ENCODE assay signal across 7 cellular contexts in genomic region chr19:13794388-13794751, GRCh38. TPM values are rescaled to one million over a fixed set of nuclear protein-coding genes. Genes with fewer than 3 reads are reported as not detected.
A peak's percentile ranks its signal among the peaks of the same experiment; 100 is the strongest.
DNase-seq lines count a peak whose midpoint lies in the region; ATAC-seq and TF ChIP-seq lines count a peak whose summit lies in the region.

No MANE protein-coding gene starts in this region.

- TF ChIP-seq POLR2A in vagina (IDR thresholded peaks at IDR 0.05): no peak

- H3K4me1 Mint-ChIP-seq in mesothelial cell of epicardium: peaks cover 24% of the 10 kb centered on the region

- H3K4me1 ChIP-seq in duodenal mucosa (ENCODE audit: control insufficient read depth in 1 of 2, insufficient read depth in 2 of 2, low read length in 2 of 2) (peaks cover 16 to 17% of the 10 kb centered on the region in 2 donors), vagina (peaks cover 36% of the 10 kb centered on the region)

- intact Hi-C loops in vagina (cut with DNase I): no loop called here

- H3K9me3 Mint-ChIP-seq in mesothelial cell of epicardium: no peaks in the 10 kb centered on the region

- H3K27ac ChIP-seq in duodenal mucosa (ENCODE audit: low read depth, low read length): peak overlapping the region; percentile 77
- peak overlapping the region; percentile 94 for H3K27ac ChIP-seq in vagina

- peak overlapping the region; percentile 72 to 84 for H3K9ac ChIP-seq in duodenal mucosa (ENCODE audit: low read depth in 1 of 2, low read length in 2 of 2)

- peak overlapping the region; percentile 99 for H3K4me3 Mint-ChIP-seq in mesothelial cell of epicardium

- H3K27me3 ChIP-seq in duodenal mucosa (ENCODE audit: control insufficient read depth in 1 of 2, insufficient read depth in 2 of 2, low read length in 2 of 2) (no peaks in the 10 kb centered on the region), vagina (no peaks in the 10 kb centered on the region)

- no peak for DNase-seq in GM12864 (ENCODE audit: low read depth)
- DNase-seq in OCI-M1 (lab: John Stamatoyannopoulos, UW): peak; percentile 87
- DNase-seq in mesothelial cell of epicardium (ENCODE audit: low spot score in 2 of 2, unreplicated experiment in 2 of 2): peak in 1 of 2 experiments; percentile 52
- DNase-seq in vagina (ENCODE audit: extremely low spot score in 2 of 2): no peak
- DNase-seq in NCI-H128 (lab: John Stamatoyannopoulos, UW; ENCODE audit: unreplicated experiment): no peak

- peak overlapping the region; percentile 100 for H3K27ac Mint-ChIP-seq in mesothelial cell of epicardium

- no peaks in the 10 kb centered on the region for H3K9me3 ChIP-seq in duodenal mucosa (ENCODE audit: control insufficient read depth in 1 of 2, low read length in 2 of 2)
- H3K9me3 ChIP-seq in vagina: no peaks in the 10 kb centered on the region

- H3K4me3 ChIP-seq in GM12864 (ENCODE audit: low read depth, low read length) (peak overlapping the region; percentile 76), duodenal mucosa (ENCODE audit: low read depth in 1 of 2, low read length in 2 of 2) (peak overlapping the region; percentile 87 to 90), vagina (peak overlapping the region; percentile 65 to 94)

- no peaks in the 10 kb centered on the region for H3K36me3 Mint-ChIP-seq in mesothelial cell of epicardium

- H3K36me3 ChIP-seq in duodenal mucosa (ENCODE audit: control insufficient read depth in 1 of 2, insufficient read depth in 2 of 2, low read length in 2 of 2): no peaks in the 10 kb centered on the region
- no peaks in the 10 kb centered on the region for H3K36me3 ChIP-seq in vagina

- no peak for ATAC-seq in GM21447 (IDR thresholded peaks at IDR 0.05; ENCODE audit: unreplicated experiment)

- TF ChIP-seq CTCF in GM12864 (IDR thresholded peaks at IDR 0.05; ENCODE audit: low read depth, low read length, missing control alignments) (no peak), mesothelial cell of epicardium (IDR thresholded peaks at IDR 0.05; ENCODE audit: unreplicated experiment) (no peak), vagina (IDR thresholded peaks at IDR 0.05) (no peak)

- H3K27me3 Mint-ChIP-seq in mesothelial cell of epicardium (ENCODE audit: low read depth): no peaks in the 10 kb centered on the region

RNA-seq across cellular contexts. Expression of gene ZSWIM4, which starts 0.9 kb away (rescaled TPM):
- 21.5 to 23.6 TPM (median 22.7 TPM) in 3 replicates for total RNA-seq in mesothelial cell of epicardium
- total RNA-seq in vagina: 13.0 TPM

RNA-seq across cellular contexts. Expression of gene C19orf53, which starts 20.1 kb away (rescaled TPM):
- total RNA-seq in mesothelial cell of epicardium: 68.9 to 79.1 TPM (median 74.9 TPM) in 3 replicates
- 189 TPM for total RNA-seq in vagina

RNA-seq across cellular contexts. Expression of gene MRI1, which starts 30.0 kb away (rescaled TPM):
- 27.6 to 29.0 TPM (median 28.7 TPM) in 3 replicates for total RNA-seq in mesothelial cell of epicardium
- total RNA-seq in vagina: 69.0 TPM
